ENCODE assay signal across 13 cellular contexts in the genomic region with DNA sequence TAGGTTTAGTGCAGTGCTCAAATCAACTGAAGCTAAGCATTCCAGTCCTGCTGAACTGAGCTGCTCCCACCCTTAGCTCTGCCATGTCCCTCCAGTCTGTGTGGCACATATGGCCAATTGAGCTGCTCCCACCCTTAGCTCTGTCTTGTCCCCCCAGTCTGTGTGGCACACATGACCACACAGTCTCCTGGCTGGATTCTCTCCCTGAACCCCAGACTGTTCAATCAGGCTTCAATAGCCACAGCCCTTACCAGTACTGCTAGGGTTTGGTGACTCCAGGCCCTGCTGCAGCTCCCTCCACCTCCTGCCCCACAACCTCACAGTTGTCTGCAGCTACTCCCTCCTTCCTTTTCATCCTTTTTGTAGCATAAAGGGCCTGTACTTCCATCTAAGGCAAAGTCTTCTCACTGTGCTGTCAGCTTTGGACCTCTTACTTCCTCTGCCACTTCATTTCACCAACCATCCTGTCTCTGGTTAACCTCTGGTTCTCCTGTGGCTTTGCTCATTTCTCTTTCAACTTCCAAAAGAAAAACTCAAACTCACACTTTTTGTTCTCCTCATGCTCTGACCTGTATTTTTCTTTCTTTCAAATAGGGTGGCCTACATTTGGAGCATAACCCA. TPM values are rescaled to one million over a fixed set of nuclear protein-coding genes. Genes with fewer than 3 reads are reported as not detected.
DNase-seq lines count a peak whose midpoint lies in the region; ATAC-seq and TF ChIP-seq lines count a peak whose summit lies in the region.
"Had no signal": no experiment of that assay in that cellular context is flagged by ENCODE, and none has a peak within 500 bp of the region (broad histone marks: within the 10 kb centered on the region; RNA-seq: fewer than 3 reads in every experiment).

No MANE protein-coding gene starts in this region.

- in situ Hi-C loops in IMR-90 (cut with MboI; ENCODE audit: low sequenced_read_pairs) = no loop called here

- H2BK20ac ChIP-seq in IMR-90 (ENCODE audit: low read depth, low read length) = peak overlapping the region; percentile 34; the same call in 1 of the 2 replicates

- H2BK5ac ChIP-seq in IMR-90 (ENCODE audit: low read depth, low read length, poor library complexity, severe bottlenecking) = no peak overlapping the region

- H3K56ac ChIP-seq in IMR-90 (ENCODE audit: extremely low read depth, insufficient read depth, low read length) = no peak overlapping the region

- H3K4me3 ChIP-seq in BLaER1 = no peak overlapping the region
- no peak overlapping the region for H3K4me3 ChIP-seq in IMR-90 (ENCODE audit: insufficient read depth, low read depth, low read length)
- no peak overlapping the region for H3K4me3 ChIP-seq in neural progenitor cell
- H3K4me3 ChIP-seq: GM23248, sigmoid colon, SJSA1 had no signal

- H3K9me3 ChIP-seq in BLaER1 = peaks cover 25% of the 10 kb centered on the region
- H3K9me3 ChIP-seq in IMR-90 (ENCODE audit: control insufficient read depth, insufficient read depth, low read length) = no peaks in the 10 kb centered on the region
- no peaks in the 10 kb centered on the region for H3K9me3 ChIP-seq in neural progenitor cell (ENCODE audit: low read depth)
- H3K9me3 ChIP-seq: sigmoid colon, SJSA1 had no signal

- ATAC-seq in GM18873 (IDR thresholded peaks at IDR 0.05; ENCODE audit: low FRiP score, unreplicated experiment) (peak; percentile 85), HG02642 (IDR thresholded peaks at IDR 0.05; ENCODE audit: poor library complexity, unreplicated experiment) (peak; percentile 82), IMR-90 (ENCODE audit: low read depth) (no peak), GM19035 (IDR thresholded peaks at IDR 0.05; ENCODE audit: unreplicated experiment) (no peak)
- ATAC-seq: left cardiac atrium had no signal

- H3K18ac ChIP-seq in IMR-90 (ENCODE audit: low read depth, low read length) = no peak overlapping the region; the same call in 1 of the 2 replicates

- H2BK15ac ChIP-seq in IMR-90 (ENCODE audit: low read depth, low read length) = peak overlapping the region; percentile 50; the same call in 1 of the 3 replicates

- peak overlapping the region in 1 of 2 experiments; percentile 47; a peak in 2 of 4 replicates for H4K8ac ChIP-seq in IMR-90 (ENCODE audit: low read depth in 2 of 2, low read length in 2 of 2)

- TF ChIP-seq RAD21 in IMR-90 (IDR thresholded peaks at IDR 0.05; ENCODE audit: low read length) = no peak

- dilution Hi-C loops in IMR-90 (cut with HindIII; ENCODE audit: low sequenced_read_pairs, unreplicated experiment) = no loop called here

- H3K27ac ChIP-seq in BLaER1 = no peak overlapping the region
- no peak overlapping the region for H3K27ac ChIP-seq in IMR-90 (ENCODE audit: insufficient read depth, low read length)
- H3K27ac ChIP-seq in neural progenitor cell = no peak overlapping the region
- H3K27ac ChIP-seq: GM23248, sigmoid colon, SJSA1 had no signal

- H3K27ac Mint-ChIP-seq in neural progenitor cell = no peak overlapping the region

- H3K36me3 Mint-ChIP-seq in neural progenitor cell = peaks cover 10% of the 10 kb centered on the region

- H3K9me1 ChIP-seq in IMR-90 (ENCODE audit: insufficient read depth, low read length) = peaks cover 22% of the 10 kb centered on the region

- H2BK120ac ChIP-seq in IMR-90 (ENCODE audit: low read depth, low read length) = peak overlapping the region; percentile 28; the same call in 1 of the 2 replicates

- H3K27me3 ChIP-seq in BLaER1 (no peaks in the 10 kb centered on the region), IMR-90 (ENCODE audit: control insufficient read depth, insufficient read depth, low read length) (no peaks in the 10 kb centered on the region), neural progenitor cell (no peaks in the 10 kb centered on the region)
- H3K27me3 ChIP-seq: sigmoid colon, SJSA1 had no signal

- H2AK9ac ChIP-seq in IMR-90 (replicated peaks; ENCODE audit: low read depth, low read length, poor library complexity) = no peak overlapping the region

- CTCF ChIA-PET in IMR-90 (lab: Yijun Ruan, JAX) = no interaction called here

- peaks cover 25 to 60% of the 10 kb centered on the region in 2 experiments for H3K79me1 ChIP-seq in IMR-90 (ENCODE audit: low read depth in 1 of 2, low read length in 2 of 2)

- peak overlapping the region; percentile 7; the same call in 1 of the 2 replicates for H3K23ac ChIP-seq in IMR-90 (ENCODE audit: low read depth, low read length)

- H3K4me2 ChIP-seq in BLaER1 (peak overlapping the region; percentile 15), IMR-90 (ENCODE audit: low read depth, low read length) (no peak overlapping the region), neural progenitor cell (no peak overlapping the region)

- POLR2A ChIA-PET in IMR-90 (lab: Charles Lee; ENCODE audit: unreplicated experiment) = no interaction called here

- peaks cover 12% of the 10 kb centered on the region for H3K4me1 ChIP-seq in BLaER1
- H3K4me1 ChIP-seq in IMR-90 (ENCODE audit: control insufficient read depth, insufficient read depth, low read length) = peaks cover 28% of the 10 kb centered on the region
- H3K4me1 ChIP-seq in neural progenitor cell = no peaks in the 10 kb centered on the region

- H4K20me1 ChIP-seq in BLaER1 (no peaks in the 10 kb centered on the region), IMR-90 (ENCODE audit: insufficient read depth, low read length) (0 out of 2 replicates have a peak, but pooled peaks cover 4% of the 10 kb centered on the region), neural progenitor cell (ENCODE audit: low read depth) (no peaks in the 10 kb centered on the region)

- intact Hi-C loops in IMR-90 (cut with micrococcal nuclease) (no loop called here), posterior vena cava (cut with DNase I) (no loop called here)

- H2AK5ac ChIP-seq in IMR-90 (ENCODE audit: low read depth, low read length) = peak overlapping the region; percentile 88; the same call in 1 of the 2 replicates

- H3K4me3 Mint-ChIP-seq in neural progenitor cell = no peak overlapping the region

- peak overlapping the region; percentile 21; the same call in 1 of the 2 replicates for H4K5ac ChIP-seq in IMR-90 (ENCODE audit: low read depth, low read length)

- peaks cover 10% of the 10 kb centered on the region for H3K9me3 Mint-ChIP-seq in neural progenitor cell

- peaks cover 6% of the 10 kb centered on the region for H3K4me1 Mint-ChIP-seq in neural progenitor cell

- peaks cover 10% of the 10 kb centered on the region for H3K79me2 ChIP-seq in neural progenitor cell (ENCODE audit: low read depth)

- peak overlapping the region; percentile 45 for H3K4ac ChIP-seq in IMR-90 (ENCODE audit: low read depth, low read length)

- H2AFZ ChIP-seq in IMR-90 (replicated peaks; ENCODE audit: low read length, poor library complexity) = no peak overlapping the region
- H2AFZ ChIP-seq in neural progenitor cell (replicated peaks) = no peak overlapping the region
- H2AFZ ChIP-seq: GM23248 had no signal

- H3K14ac ChIP-seq in IMR-90 (replicated peaks; ENCODE audit: low read depth, low read length) = peak overlapping the region; percentile 56

- TF ChIP-seq CTCF in IMR-90 (conservative IDR thresholded peaks at IDR 0.05; ENCODE audit: low read depth, low read length) (no peak), neural progenitor cell (IDR thresholded peaks at IDR 0.05) (no peak)

- H4K91ac ChIP-seq in IMR-90 (ENCODE audit: insufficient read depth, low read depth, low read length) = peak overlapping the region; percentile 15; the same call in 1 of the 2 replicates

- BruUV-seq in IMR-90 (replicated peaks; lab: Mats Ljungman, UMichigan) = no TSS peak

- no peaks in the 10 kb centered on the region for H3F3A ChIP-seq in neural progenitor cell (ENCODE audit: low read depth)

- H3K36me3 ChIP-seq in BLaER1 (no peaks in the 10 kb centered on the region), IMR-90 (ENCODE audit: control insufficient read depth, insufficient read depth, low read length) (no peaks in the 10 kb centered on the region), neural progenitor cell (no peaks in the 10 kb centered on the region)
- H3K36me3 ChIP-seq: sigmoid colon, SJSA1 had no signal

- TF ChIP-seq POLR2A in IMR-90 (IDR thresholded peaks at IDR 0.05; ENCODE audit: low read depth, low read length) = no peak

- peaks cover 4% of the 10 kb centered on the region for H3K27me3 Mint-ChIP-seq in neural progenitor cell (ENCODE audit: insufficient read depth, low read depth)

- no peak overlapping the region for H3K9ac ChIP-seq in BLaER1
- no peak overlapping the region for H3K9ac ChIP-seq in IMR-90 (ENCODE audit: low read depth, low read length)
- no peak overlapping the region for H3K9ac ChIP-seq in neural progenitor cell
- H3K9ac ChIP-seq: GM23248 had no signal

- DNase-seq in IMR-90 (no peak), neural progenitor cell (ENCODE audit: low spot score) (no peak), SW 1271 (lab: John Stamatoyannopoulos, UW) (no peak), posterior vena cava (ENCODE audit: low spot score) (no peak)
- DNase-seq: activated effector memory CD4-positive, alpha-beta T cell treated with Interleukin-2 at 50 U/mL for 16 hours; GM23248; left cardiac atrium; sigmoid colon had no signal

TF ChIP-seq in IMR-90, 13 proteins besides CTCF, POLR2A, EP300 and RAD21 (continues in another document):
- no peak for TF ChIP-seq SMC3 (IDR thresholded peaks at IDR 0.05; ENCODE audit: low read depth, low read length)
- TF ChIP-seq MXI1 (IDR thresholded peaks at IDR 0.05; ENCODE audit: borderline replicate concordance, low read depth, low read length) = no peak
- no peak for TF ChIP-seq RCOR1 (IDR thresholded peaks at IDR 0.05; ENCODE audit: insufficient replicate concordance, low read length)
- TF ChIP-seq NFE2L2 (IDR thresholded peaks at IDR 0.05; ENCODE audit: low read depth, low read length) = no peak
- no peak for TF ChIP-seq CEBPB (IDR thresholded peaks at IDR 0.05; ENCODE audit: low read depth, low read length)
- no peak for TF ChIP-seq RFX5 (IDR thresholded peaks at IDR 0.05; ENCODE audit: low read depth, low read length)
- no peak for TF ChIP-seq FOS (IDR thresholded peaks at IDR 0.05; ENCODE audit: low read depth, low read length)
- TF ChIP-seq MAZ (IDR thresholded peaks at IDR 0.05; ENCODE audit: borderline replicate concordance, low read depth, low read length) = no peak
- TF ChIP-seq MAFK (IDR thresholded peaks at IDR 0.05; ENCODE audit: low read depth, low read length) = no peak
- TF ChIP-seq CHD1 (IDR thresholded peaks at IDR 0.05; ENCODE audit: low read depth, low read length) = no peak

RNA-seq across cellular contexts. Expression of gene ADAMTS12, which starts 50.8 kb away (rescaled TPM):
- total RNA-seq in IMR-90 (2012; rRNA removed) (49.2 and 51.3 TPM in 2 replicates), neural progenitor cell (ENCODE audit: low replicate concordance) (15.6 and 16.7 TPM in 2 replicates), posterior vena cava (1 to 10 TPM; 5.9 to 7.1 TPM)
- polyA plus RNA-seq in IMR-90 (2012; rRNA removed) = 24.3 and 27.3 TPM in 2 replicates
- polyA plus RNA-seq in IMR-90 (2012; cell fraction: cytosol; rRNA removed) = 11.0 and 16.9 TPM in 2 replicates
- polyA plus RNA-seq in IMR-90 (2012; cell fraction: nucleus; rRNA removed; ENCODE audit: low replicate concordance) = 11.0 and 24.1 TPM in 2 replicates

Comparison
In these comparisons a context has a peak if more than half of its experiments do, and no peak if none do; other contexts are left out.
1. ATAC-seq: peak in GM18873 (single experiment) and HG02642 (single experiment); none in IMR-90 (single experiment) and GM19035 (single experiment).